Comparison of ENCODE assay signal across 1 cellular context in the genomic region with DNA sequence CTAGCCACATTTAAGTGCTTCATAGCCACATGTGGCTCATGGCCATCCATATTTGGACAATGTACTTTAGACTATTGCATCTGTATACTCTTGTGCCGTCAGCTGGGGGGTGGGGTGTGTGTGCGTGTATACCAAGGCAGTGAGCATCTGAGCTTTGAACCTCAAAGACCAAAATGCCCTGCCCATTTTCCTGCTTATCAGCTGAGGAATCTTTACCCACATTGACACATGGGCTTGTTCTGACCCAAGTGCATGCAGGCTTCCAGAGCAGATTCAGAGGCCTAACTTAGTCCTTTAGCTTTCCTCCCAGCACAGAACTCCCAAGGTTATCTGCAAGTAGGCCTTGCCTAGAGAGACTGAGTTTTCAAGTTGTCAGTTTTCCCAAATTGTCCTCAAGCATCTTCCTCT.
TF ChIP-seq lines count a peak whose summit lies in the region.

No MANE protein-coding gene starts in this region.

TF ChIP-seq in HepG2, 621 proteins besides CTCF, POLR2A, EP300 and RAD21 (continued from another document and continues in another):
- peak; percentile 75 for TF ChIP-seq ZNF574 (CRISPR knock-in tag; IDR thresholded peaks at IDR 0.05)
- TF ChIP-seq ZNF275 (CRISPR knock-in tag; IDR thresholded peaks at IDR 0.05; ENCODE audit: borderline replicate concordance): no peak; the same call in 1 of the 2 replicates
- peak; percentile 64; the same call in 1 of the 2 replicates for TF ChIP-seq ZNF350 (CRISPR knock-in tag; IDR thresholded peaks at IDR 0.05; ENCODE audit: borderline replicate concordance, low read depth)
- peak; percentile 76 for TF ChIP-seq FOXP1 (IDR thresholded peaks at IDR 0.05)
- TF ChIP-seq FOXP1 (CRISPR knock-in tag; IDR thresholded peaks at IDR 0.05): peak; percentile 90
- TF ChIP-seq TBL1XR1 (IDR thresholded peaks at IDR 0.05; ENCODE audit: borderline replicate concordance, low read length, partially characterized antibody): no peak
- TF ChIP-seq ZFP62 (CRISPR knock-in tag; IDR thresholded peaks at IDR 0.05): no peak
- TF ChIP-seq, protein P1, sequence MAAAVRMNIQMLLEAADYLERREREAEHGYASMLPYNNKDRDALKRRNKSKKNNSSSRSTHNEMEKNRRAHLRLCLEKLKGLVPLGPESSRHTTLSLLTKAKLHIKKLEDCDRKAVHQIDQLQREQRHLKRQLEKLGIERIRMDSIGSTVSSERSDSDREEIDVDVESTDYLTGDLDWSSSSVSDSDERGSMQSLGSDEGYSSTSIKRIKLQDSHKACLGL (CRISPR knock-in tag; IDR thresholded peaks at IDR 0.05): no peak
- no peak for TF ChIP-seq CC2D1A (CRISPR knock-in tag; IDR thresholded peaks at IDR 0.05)
- no peak for TF ChIP-seq ISX (CRISPR knock-in tag; conservative IDR thresholded peaks at IDR 0.05)
- no peak for TF ChIP-seq ZBTB4 (CRISPR knock-in tag; IDR thresholded peaks at IDR 0.05; ENCODE audit: borderline replicate concordance)
- no peak for TF ChIP-seq ZNF337 (CRISPR knock-in tag; IDR thresholded peaks at IDR 0.05; ENCODE audit: borderline replicate concordance, low read depth)
- no peak; the same call in 1 of the 2 replicates for TF ChIP-seq ISL2 (CRISPR knock-in tag; IDR thresholded peaks at IDR 0.05)
- TF ChIP-seq, protein P2, sequence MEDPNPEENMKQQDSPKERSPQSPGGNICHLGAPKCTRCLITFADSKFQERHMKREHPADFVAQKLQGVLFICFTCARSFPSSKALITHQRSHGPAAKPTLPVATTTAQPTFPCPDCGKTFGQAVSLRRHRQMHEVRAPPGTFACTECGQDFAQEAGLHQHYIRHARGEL (CRISPR knock-in tag; IDR thresholded peaks at IDR 0.05): no peak
- no peak for TF ChIP-seq AGO2 (optimal IDR thresholded peaks at IDR 0.05; ENCODE audit: low read depth, low read length)
- TF ChIP-seq, protein P3, sequence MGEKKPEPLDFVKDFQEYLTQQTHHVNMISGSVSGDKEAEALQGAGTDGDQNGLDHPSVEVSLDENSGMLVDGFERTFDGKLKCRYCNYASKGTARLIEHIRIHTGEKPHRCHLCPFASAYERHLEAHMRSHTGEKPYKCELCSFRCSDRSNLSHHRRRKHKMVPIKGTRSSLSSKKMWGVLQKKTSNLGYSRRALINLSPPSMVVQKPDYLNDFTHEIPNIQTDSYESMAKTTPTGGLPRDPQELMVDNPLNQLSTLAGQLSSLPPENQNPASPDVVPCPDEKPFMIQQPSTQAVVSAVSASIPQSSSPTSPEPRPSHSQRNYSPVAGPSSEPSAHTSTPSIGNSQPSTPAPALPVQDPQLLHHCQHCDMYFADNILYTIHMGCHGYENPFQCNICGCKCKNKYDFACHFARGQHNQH (CRISPR knock-in tag; IDR thresholded peaks at IDR 0.05): peak; percentile 91
- TF ChIP-seq, protein P4, sequence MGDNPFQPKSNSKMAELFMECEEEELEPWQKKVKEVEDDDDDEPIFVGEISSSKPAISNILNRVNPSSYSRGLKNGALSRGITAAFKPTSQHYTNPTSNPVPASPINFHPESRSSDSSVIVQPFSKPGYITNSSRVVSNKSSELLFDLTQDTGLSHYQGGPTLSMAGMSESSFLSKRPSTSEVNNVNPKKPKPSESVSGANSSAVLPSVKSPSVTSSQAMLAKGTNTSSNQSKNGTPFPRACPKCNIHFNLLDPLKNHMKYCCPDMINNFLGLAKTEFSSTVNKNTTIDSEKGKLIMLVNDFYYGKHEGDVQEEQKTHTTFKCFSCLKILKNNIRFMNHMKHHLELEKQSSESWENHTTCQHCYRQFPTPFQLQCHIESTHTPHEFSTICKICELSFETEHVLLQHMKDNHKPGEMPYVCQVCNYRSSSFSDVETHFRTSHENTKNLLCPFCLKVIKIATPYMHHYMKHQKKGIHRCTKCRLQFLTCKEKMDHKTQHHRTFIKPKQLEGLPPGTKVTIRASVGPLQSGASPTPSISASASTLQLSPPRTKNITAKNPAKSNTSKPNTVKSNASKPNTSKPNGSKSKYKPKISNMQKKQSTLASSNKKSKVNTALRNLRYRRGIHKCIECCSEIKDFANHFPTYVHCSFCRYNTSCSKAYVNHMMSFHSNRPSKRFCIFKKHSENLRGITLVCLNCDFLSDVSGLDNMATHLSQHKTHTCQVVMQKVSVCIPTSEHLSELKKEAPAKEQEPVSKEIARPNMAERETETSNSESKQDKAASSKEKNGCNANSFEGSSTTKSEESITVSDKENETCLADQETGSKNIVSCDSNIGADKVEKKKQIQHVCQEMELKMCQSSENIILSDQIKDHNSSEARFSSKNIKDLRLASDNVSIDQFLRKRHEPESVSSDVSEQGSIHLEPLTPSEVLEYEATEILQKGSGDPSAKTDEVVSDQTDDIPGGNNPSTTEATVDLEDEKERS (CRISPR knock-in tag; IDR thresholded peaks at IDR 0.05): peak; percentile 93
- TF ChIP-seq TFE3 (CRISPR knock-in tag; IDR thresholded peaks at IDR 0.05): peak; percentile 70
- no peak for TF ChIP-seq EEA1 (CRISPR knock-in tag; IDR thresholded peaks at IDR 0.05; ENCODE audit: borderline replicate concordance)
- TF ChIP-seq ZNF318 (CRISPR knock-in tag; IDR thresholded peaks at IDR 0.05): 0 out of 2 replicates have a peak, but pooled peaks have one; percentile 36
